ENCODE assay signal across 8 cellular contexts in the genomic region with DNA sequence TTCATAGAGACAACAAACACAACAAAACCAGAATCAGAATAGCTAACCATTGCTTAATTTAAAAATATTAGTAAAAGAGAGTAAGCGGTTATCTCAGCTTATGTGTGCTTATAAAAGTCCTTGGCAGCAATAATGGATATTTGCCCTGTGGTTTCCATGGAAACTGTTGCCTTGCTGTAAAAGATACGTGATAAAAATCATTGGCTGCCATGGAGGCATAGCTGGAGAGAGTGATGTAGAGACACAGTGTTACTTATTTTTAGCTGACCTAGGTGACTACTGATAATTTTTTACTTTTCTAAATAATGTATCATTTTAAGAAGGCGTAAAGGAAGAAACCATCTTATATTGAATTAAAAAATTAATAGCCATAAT.
DNase-seq lines count a peak whose midpoint lies in the region; FAIRE-seq and TF ChIP-seq lines count a peak whose summit lies in the region.

No MANE protein-coding gene starts in this region.

- H2BK5ac ChIP-seq in neuronal stem cell (ENCODE audit: low read length): no peak overlapping the region

- H2BK12ac ChIP-seq in neuronal stem cell (ENCODE audit: low read length): no peak overlapping the region

- no peaks in the 10 kb centered on the region for H3K9me3 ChIP-seq in neuronal stem cell (replicated peaks in 1 of 2; ENCODE audit: control insufficient read depth in 2 of 2, insufficient read depth in 1 of 2, low read depth in 1 of 2, low read length in 2 of 2)

- no peaks in the 10 kb centered on the region for H3K79me1 ChIP-seq in neuronal stem cell (ENCODE audit: low read depth, low read length)

- no peak overlapping the region for H2AK5ac ChIP-seq in neuronal stem cell (ENCODE audit: low read depth, low read length)

- H2AFZ ChIP-seq in neuronal stem cell (ENCODE audit: low read length): peak overlapping the region; percentile 80

- no peaks in the 10 kb centered on the region for H3K36me3 ChIP-seq in neuronal stem cell (replicated peaks in 1 of 2; ENCODE audit: control insufficient read depth in 2 of 2, insufficient read depth in 2 of 2, low read length in 2 of 2)

- no peak overlapping the region for H2BK15ac ChIP-seq in neuronal stem cell (ENCODE audit: low read length)

- H3K23ac ChIP-seq in neuronal stem cell (ENCODE audit: low read depth, low read length, poor library complexity): no peak overlapping the region

- no peak overlapping the region for H3K18ac ChIP-seq in neuronal stem cell (ENCODE audit: low read length)

- H3K4me3 ChIP-seq in neuronal stem cell (ENCODE audit: low read length in 2 of 2): no peak overlapping the region

- no peak overlapping the region for H4K8ac ChIP-seq in neuronal stem cell (ENCODE audit: low read depth, low read length)

- H3K4me2 ChIP-seq in neuronal stem cell (ENCODE audit: insufficient read depth, low read length, poor library complexity, severe bottlenecking): no peak overlapping the region

- H3K4ac ChIP-seq in neuronal stem cell (ENCODE audit: low read length): no peak overlapping the region

- peaks cover 2 to 10% of the 10 kb centered on the region in 2 donors for H3K4me1 ChIP-seq in neuronal stem cell (ENCODE audit: control insufficient read depth in 2 of 2, insufficient read depth in 1 of 2, low read depth in 1 of 2, low read length in 2 of 2)

- WGBS in neuronal stem cell (ENCODE audit: extremely low coverage in 2 of 2, insufficient read length in 2 of 2, insufficient replicate concordance in 1 of 2), 2 donors: no CpG with 5 or more reads among the region's 3 CpGs

- no peak overlapping the region for H4K91ac ChIP-seq in neuronal stem cell (ENCODE audit: low read depth, low read length, poor library complexity)

- no peak overlapping the region for H2BK120ac ChIP-seq in neuronal stem cell (ENCODE audit: low read depth, low read length)

- H3K27ac ChIP-seq in caudate nucleus (ENCODE audit: low read depth, low read length) (peak overlapping the region; percentile 82), neuronal stem cell (replicated peaks; ENCODE audit: low read length) (no peak overlapping the region)

- H3K14ac ChIP-seq in neuronal stem cell (ENCODE audit: low read length): no peak overlapping the region

- H3K27me3 ChIP-seq in neuronal stem cell (ENCODE audit: control insufficient read depth in 3 of 3, insufficient read depth in 3 of 3, low read depth in 1 of 3, low read length in 3 of 3): no peaks in the 10 kb centered on the region

- TF ChIP-seq POLR2A in H54 (IDR thresholded peaks at IDR 0.05; ENCODE audit: low read depth, low read length): no peak

- no peak overlapping the region for H3K9ac ChIP-seq in neuronal stem cell (ENCODE audit: low read depth, low read length, poor library complexity)

- no peak for FAIRE-seq in H54 (lab: Jason Lieb, UNC)

- DNase-seq in DMS 273 (lab: John Stamatoyannopoulos, UW; ENCODE audit: unreplicated experiment) (peak; percentile 75), NCI-H2029 treated with DMSO at 0.1 percent for 48 hours (lab: John Stamatoyannopoulos, UW) (peak; percentile 7), caudate nucleus (lab: John Stamatoyannopoulos, UW) (peak in 6 of 61 donors; percentile 8 to 79 (median 45)), neuronal stem cell (ENCODE audit: low spot score) (no peak), H54 (ENCODE audit: insufficient read length, low spot score) (no peak), occipital lobe (lab: John Stamatoyannopoulos, UW) (no peak), GM03348 (ENCODE audit: low spot score) (no peak)
- no peak for DNase-seq in activated effector memory CD4-positive, alpha-beta T cell treated with Interleukin-2 at 50 U/mL for 16 hours

Comparison
In these comparisons a context has a peak if more than half of its experiments do, and no peak if none do; other contexts are left out.
1. DNase-seq: peak in DMS 273 (single experiment) and NCI-H2029 treated with DMSO at 0.1 percent for 48 hours (single experiment); none in neuronal stem cell (single experiment), H54 (single experiment), activated effector memory CD4-positive, alpha-beta T cell treated with Interleukin-2 at 50 U/mL for 16 hours (single experiment), occipital lobe (single experiment) and GM03348 (single experiment).